Comparison of ENCODE assay signal across 8 cellular contexts in genomic region chr15:90001683-90002427, GRCh38. TPM values are rescaled to one million over a fixed set of nuclear protein-coding genes. Genes with fewer than 3 reads are reported as not detected.
DNase-seq lines count a peak whose midpoint lies in the region; ATAC-seq and TF ChIP-seq lines count a peak whose summit lies in the region.

No MANE protein-coding gene starts in this region.

- H3K4me3 ChIP-seq in liver (ENCODE audit: low read depth in 1 of 3, low read length in 3 of 3) = peak overlapping the region in 2 of 3 donors; percentile 64 to 85

- no peaks in the 10 kb centered on the region for H3K9me3 ChIP-seq in liver (ENCODE audit: control insufficient read depth in 4 of 4, low read length in 3 of 4)

- peak; percentile 38 for ATAC-seq in GM19463 (IDR thresholded peaks at IDR 0.05; ENCODE audit: unreplicated experiment)

- DNase-seq in MV-4-11 (lab: John Stamatoyannopoulos, UW) = peak; percentile 48
- peak; percentile 63 for DNase-seq in activated CD4-positive, alpha-beta T cell treated with anti-CD3 and anti-CD28 coated beads, Interleukin-2, amount 10 ng/mL, durations not matched to agents 7 days and 5 days
- peak; percentile 49 for DNase-seq in dermis blood vessel endothelial cell
- DNase-seq in stimulated activated CD4-positive, alpha-beta T cell treated with anti-CD3 and anti-CD28 coated beads, TNF-alpha, amount 100 ng/mL, for 4 hours (ENCODE audit: low read depth in 3 of 3) = peak; percentile 40 to 52 (median 47)
- DNase-seq in amniotic stem cell (lab: John Stamatoyannopoulos, UW) = no peak

- no peaks in the 10 kb centered on the region for H3K27me3 ChIP-seq in liver (ENCODE audit: control insufficient read depth in 4 of 4, insufficient read depth in 4 of 4, low read length in 3 of 4)

- peaks cover 11% of the 10 kb centered on the region for H3K36me3 Mint-ChIP-seq in activated CD4-positive, alpha-beta T cell treated with anti-CD3 and anti-CD28 coated beads, Interleukin-2, amount 10 ng/mL, durations not matched to agents 7 days and 5 days (ENCODE audit: low read depth)

- H3K36me3 ChIP-seq in liver (ENCODE audit: control insufficient read depth in 4 of 4, insufficient read depth in 3 of 4, low read depth in 1 of 4, low read length in 3 of 4) = no peaks in the 10 kb centered on the region

- CTCF ChIA-PET in activated CD4-positive, alpha-beta T cell treated with anti-CD3 and anti-CD28 coated beads, Interleukin-2, amount 10 ng/mL, durations not matched to agents 7 days and 5 days (lab: Charles Lee) = interaction anchor here (0.5 to 1.1 kb wide), 4 partner anchors 29 to 136 kb away, joined by 3 to 4 read pairs (median 3); no protein-coding TSS in a partner anchor

- WGBS in liver = under 1% methylated on average over 89 of the region's 89 CpGs

- no peak overlapping the region for H3K9ac ChIP-seq in liver (ENCODE audit: low read depth in 1 of 2, low read length in 2 of 2)

- H3K27me3 Mint-ChIP-seq in activated CD4-positive, alpha-beta T cell treated with anti-CD3 and anti-CD28 coated beads, Interleukin-2, amount 10 ng/mL, durations not matched to agents 7 days and 5 days = no peaks in the 10 kb centered on the region

- H3K9me3 Mint-ChIP-seq in activated CD4-positive, alpha-beta T cell treated with anti-CD3 and anti-CD28 coated beads, Interleukin-2, amount 10 ng/mL, durations not matched to agents 7 days and 5 days = no peaks in the 10 kb centered on the region

- H3K4me1 Mint-ChIP-seq in activated CD4-positive, alpha-beta T cell treated with anti-CD3 and anti-CD28 coated beads, Interleukin-2, amount 10 ng/mL, durations not matched to agents 7 days and 5 days = peaks cover 55% of the 10 kb centered on the region

- TF ChIP-seq CTCF in C4-2B (conservative IDR thresholded peaks at IDR 0.05) (no peak), liver (IDR thresholded peaks at IDR 0.05; ENCODE audit: low read depth, low read length, missing input control) (no peak)

- POLR2A ChIA-PET in activated CD4-positive, alpha-beta T cell treated with anti-CD3 and anti-CD28 coated beads, Interleukin-2, amount 10 ng/mL, durations not matched to agents 7 days and 5 days (lab: Charles Lee) = interaction anchor here (0.6 kb wide), 2 partner anchors 11 to 48 kb away, joined by 3 read pairs; no protein-coding TSS in a partner anchor

- H3K4me3 Mint-ChIP-seq in activated CD4-positive, alpha-beta T cell treated with anti-CD3 and anti-CD28 coated beads, Interleukin-2, amount 10 ng/mL, durations not matched to agents 7 days and 5 days = peak overlapping the region; percentile 81

- peak overlapping the region; percentile 89 for H3K27ac Mint-ChIP-seq in activated CD4-positive, alpha-beta T cell treated with anti-CD3 and anti-CD28 coated beads, Interleukin-2, amount 10 ng/mL, durations not matched to agents 7 days and 5 days

- H3K27ac ChIP-seq in C4-2B = peak overlapping the region; percentile 84
- H3K27ac ChIP-seq in liver (ENCODE audit: low read depth in 1 of 2, low read length in 2 of 2) = peak overlapping the region; percentile 80 to 88

- H3K4me1 ChIP-seq in liver (ENCODE audit: control insufficient read depth in 4 of 4, insufficient read depth in 4 of 4, low read length in 3 of 4) = peaks cover 8 to 26% (median 18%) of the 10 kb centered on the region in 4 donors

- no peak for TF ChIP-seq RAD21 in liver (IDR thresholded peaks at IDR 0.05)

TF ChIP-seq in liver, 16 proteins besides CTCF, POLR2A, EP300 and RAD21:
- TF ChIP-seq RXRA (IDR thresholded peaks at IDR 0.05) = no peak
- TF ChIP-seq YY1 (IDR thresholded peaks at IDR 0.05) = peak; percentile 16

RNA-seq across cellular contexts. Expression of gene ZNF710, which starts 0.7 kb away (rescaled TPM):
- 10 to 100 TPM; 24.4 to 26.6 TPM for total RNA-seq in activated CD4-positive, alpha-beta T cell treated with anti-CD3 and anti-CD28 coated beads, Interleukin-2, amount 10 ng/mL, durations not matched to agents 7 days and 5 days
- 10.2 and 10.7 TPM in 2 replicates for total RNA-seq in dermis blood vessel endothelial cell
- total RNA-seq in liver = 10 to 100 TPM in 1 of 2 donors, 1 to 10 TPM in 1; 5.4 to 15.3 TPM
- 1 to 10 TPM; 1.9 to 5.3 TPM for polyA plus RNA-seq in liver
